ENCODE assay signal across 9 cellular contexts in the genomic region with DNA sequence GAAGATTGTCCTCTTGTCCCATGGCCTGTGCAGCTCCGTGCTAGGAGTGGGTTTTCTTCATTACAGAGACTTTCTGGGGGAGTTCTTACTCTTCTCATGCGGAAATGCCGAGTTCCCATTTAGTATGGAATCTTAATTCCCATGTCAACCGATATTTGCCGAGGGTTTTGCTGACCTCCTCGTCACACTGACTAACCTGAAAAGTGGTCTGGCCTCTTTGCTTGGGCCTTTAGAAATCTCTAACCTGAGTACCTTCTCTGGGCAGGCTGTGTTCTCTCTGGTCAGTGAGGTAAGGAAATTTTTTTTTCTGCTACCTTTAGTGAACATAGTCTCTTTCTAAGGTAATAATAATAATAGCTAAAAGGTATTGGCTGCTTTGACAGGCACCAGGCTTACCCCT.
"Had no signal": no experiment of that assay in that cellular context is flagged by ENCODE, and none has a peak within 500 bp of the region (broad histone marks: within the 10 kb centered on the region; RNA-seq: fewer than 3 reads in every experiment).

No MANE protein-coding gene starts in this region.

- ATAC-seq: GM23338, HCT116 had no signal

- H3K9me3 Mint-ChIP-seq: GM23338, HFFc6 had no signal

- H3K9me3 ChIP-seq: HAP-1 had no signal

- H3K27ac ChIP-seq: GM23248 had no signal

- H2AFZ ChIP-seq: GM23248, GM23338 had no signal

- H3K4me2 ChIP-seq: GM23338 had no signal

- H3K27ac Mint-ChIP-seq: GM23338, H9, HFFc6 had no signal

- H3K4me3 Mint-ChIP-seq: GM23338, H9, HFFc6 had no signal

- H3K36me3 ChIP-seq: HAP-1 had no signal

- DNase-seq: GM23248, GOT3, H7, H9, HCEC 1CT, HFFc6 had no signal

- H3K9ac ChIP-seq: GM23248 had no signal

- H3K4me3 ChIP-seq: GM23248, GM23338, HAP-1 had no signal
